15 cellular contexts compared by ENCODE assay signal in genomic region chr17:6078370-6078950, GRCh38.
"Had no signal": no experiment of that assay in that cellular context is flagged by ENCODE, and none has a peak within 500 bp of the region (broad histone marks: within the 10 kb centered on the region; RNA-seq: fewer than 3 reads in every experiment).

No MANE protein-coding gene starts in this region.

- H3K27ac Mint-ChIP-seq: activated naive CD8-positive, alpha-beta T cell; effector memory CD8-positive, alpha-beta T cell; mesothelial cell of epicardium had no signal

- H3K36me3 Mint-ChIP-seq: activated naive CD8-positive, alpha-beta T cell; mesothelial cell of epicardium had no signal

- H3K9me3 Mint-ChIP-seq: effector memory CD8-positive, alpha-beta T cell; mesothelial cell of epicardium had no signal

- H3K27me3 ChIP-seq: colonic mucosa, right atrium auricular region, upper lobe of left lung had no signal

- H3K4me1 Mint-ChIP-seq: mesothelial cell of epicardium had no signal

- H3K4me3 ChIP-seq: colonic mucosa, lower lobe of right lung, right atrium auricular region, smooth muscle cell, upper lobe of left lung had no signal

- H3K36me3 ChIP-seq: colonic mucosa, lower lobe of right lung, neutrophil, right atrium auricular region, upper lobe of left lung had no signal

- H3K4me3 Mint-ChIP-seq: activated naive CD8-positive, alpha-beta T cell; effector memory CD8-positive, alpha-beta T cell; mesothelial cell of epicardium had no signal

- H3K9me3 ChIP-seq: colonic mucosa, lower lobe of right lung, neutrophil, right atrium auricular region, upper lobe of left lung had no signal

- DNase-seq: activated CD4-positive, alpha-beta T cell treated with anti-CD3 and anti-CD28 coated beads, Interleukin-2, amount 50 U/mL, for 48 hours; activated CD4-positive, CD25-positive, alpha-beta regulatory T cell treated with anti-CD3 and anti-CD28 coated beads, Interleukin-2, amount 50 U/mL, for 72 hours; activated gamma-delta T cell; activated T-cell treated with anti-CD3 and anti-CD28 coated beads, Interleukin-2, amount 50 U/mL, for 48 hours; colonic mucosa; effector memory CD8-positive, alpha-beta T cell; erythroblast; kidney glomerular epithelial cell; lower lobe of right lung; upper lobe of left lung had no signal

- H3K27ac ChIP-seq: colonic mucosa, lower lobe of right lung, neutrophil, right atrium auricular region, upper lobe of left lung had no signal

- H3K4me1 ChIP-seq: colonic mucosa, lower lobe of right lung, right atrium auricular region, upper lobe of left lung had no signal

- ATAC-seq: effector memory CD8-positive, alpha-beta T cell; lower lobe of right lung had no signal
